9 cellular contexts compared by ENCODE assay signal in genomic region chr15:28096411-28096719, GRCh38. TPM values are rescaled to one million over a fixed set of nuclear protein-coding genes. Genes with fewer than 3 reads are reported as not detected.
A peak's percentile ranks its signal among the peaks of the same experiment; 100 is the strongest.
DNase-seq lines count a peak whose midpoint lies in the region; ATAC-seq and TF ChIP-seq lines count a peak whose summit lies in the region.
"Had no signal": no experiment of that assay in that cellular context is flagged by ENCODE, and none has a peak within 500 bp of the region (broad histone marks: within the 10 kb centered on the region; RNA-seq: fewer than 3 reads in every experiment).

No MANE protein-coding gene starts in this region.

- peak overlapping the region; percentile 89 for H3K4me3 Mint-ChIP-seq in endothelial cell (ENCODE audit: unreplicated experiment)

- H3K14ac ChIP-seq in trophoblast cell (ENCODE audit: low read length): no peak overlapping the region

- H3K23ac ChIP-seq in trophoblast cell (ENCODE audit: low read length): no peak overlapping the region

- peaks cover 20 to 25% of the 10 kb centered on the region in 2 experiments for H3K4me1 ChIP-seq in trophoblast cell (ENCODE audit: control insufficient read depth in 1 of 2, insufficient read depth in 2 of 2, low read length in 2 of 2)

- no peak overlapping the region for H2BK120ac ChIP-seq in trophoblast cell (ENCODE audit: insufficient read depth, low read length, poor library complexity)

- ATAC-seq in GM18505 (IDR thresholded peaks at IDR 0.05; ENCODE audit: unreplicated experiment) (peak; percentile 1), HG03521 (IDR thresholded peaks at IDR 0.05; ENCODE audit: unreplicated experiment) (peak; percentile 3), HG03025 (IDR thresholded peaks at IDR 0.05; ENCODE audit: low FRiP score, unreplicated experiment) (no peak), HG03159 (IDR thresholded peaks at IDR 0.05; ENCODE audit: unreplicated experiment) (no peak)

- no peaks in the 10 kb centered on the region for H3K36me3 ChIP-seq in trophoblast cell (ENCODE audit: control insufficient read depth in 1 of 2, insufficient read depth in 2 of 2, low read length in 2 of 2)

- no peak overlapping the region for H4K8ac ChIP-seq in trophoblast cell (ENCODE audit: low read depth, low read length)

- no peak overlapping the region for H4K12ac ChIP-seq in trophoblast cell (ENCODE audit: low read depth, low read length)

- H3K4me2 ChIP-seq in trophoblast cell (ENCODE audit: low read length): peak overlapping the region; percentile 71

- H3K4me1 Mint-ChIP-seq in endothelial cell (ENCODE audit: unreplicated experiment): peaks cover 18% of the 10 kb centered on the region

- H3K79me1 ChIP-seq in trophoblast cell (ENCODE audit: low read length): no peaks in the 10 kb centered on the region

- no peak for TF ChIP-seq POLR2A in GM18505 (IDR thresholded peaks at IDR 0.05; ENCODE audit: borderline replicate concordance, extremely low read depth, insufficient read depth, insufficient read length)

- H2AFZ ChIP-seq in trophoblast cell (ENCODE audit: insufficient read depth, low read length, poor library complexity): peak overlapping the region; percentile 17

- H2AK5ac ChIP-seq in trophoblast cell (ENCODE audit: low read length): no peak overlapping the region

- no peak overlapping the region for H3K27ac Mint-ChIP-seq in endothelial cell (ENCODE audit: unreplicated experiment)

- no peak overlapping the region for H3K4ac ChIP-seq in trophoblast cell (ENCODE audit: low read depth, low read length)

- H3K27ac ChIP-seq in trophoblast cell (ENCODE audit: low read depth, low read length): no peak overlapping the region

- H3K27me3 Mint-ChIP-seq in endothelial cell (ENCODE audit: unreplicated experiment): peaks cover 48% of the 10 kb centered on the region

- DNase-seq in endothelial cell (ENCODE audit: low spot score): no peak
- no peak for DNase-seq in trophoblast cell
- DNase-seq in T1000 (lab: John Stamatoyannopoulos, UW): no peak
- DNase-seq in stimulated activated CD4-positive, alpha-beta T cell treated with anti-CD3 and anti-CD28 coated beads, Interleukin-12 subunit alpha, Interleukin-12 subunit beta, amount 100 ng/mL, for 4 hours: no peak

- H3K9me3 Mint-ChIP-seq in endothelial cell (ENCODE audit: unreplicated experiment): no peaks in the 10 kb centered on the region

- H3K79me2 ChIP-seq in trophoblast cell (ENCODE audit: control insufficient read depth, insufficient read depth, low read length, poor library complexity): no peaks in the 10 kb centered on the region

- H2BK5ac ChIP-seq in trophoblast cell (ENCODE audit: low read depth, low read length, poor library complexity): no peak overlapping the region

- H3K9me3 ChIP-seq in trophoblast cell (ENCODE audit: insufficient read depth, low read depth, low read length): peaks cover 17% of the 10 kb centered on the region

- WGBS in trophoblast cell (ENCODE audit: extremely low coverage, insufficient coverage, insufficient read length): no CpG with 5 or more reads among the region's 15 CpGs

- H3K9ac ChIP-seq in trophoblast cell (ENCODE audit: low read length): no peak overlapping the region

- no peak for TF ChIP-seq CTCF in endothelial cell (IDR thresholded peaks at IDR 0.05; ENCODE audit: unreplicated experiment)

- H3K27me3 ChIP-seq in trophoblast cell (ENCODE audit: insufficient read depth, low read length): peaks cover 65% of the 10 kb centered on the region

- no peak overlapping the region for H4K91ac ChIP-seq in trophoblast cell (ENCODE audit: low read depth, low read length)

- no peak overlapping the region for H2BK12ac ChIP-seq in trophoblast cell (ENCODE audit: low read length)

- H3K4me3 ChIP-seq in trophoblast cell (ENCODE audit: low read depth, low read length): peak overlapping the region; percentile 27

- H3K36me3 Mint-ChIP-seq in endothelial cell (ENCODE audit: low read depth, unreplicated experiment): peaks cover 21% of the 10 kb centered on the region

- H3K18ac ChIP-seq in trophoblast cell (ENCODE audit: low read length): no peak overlapping the region

RNA-seq across cellular contexts. Expression of gene OCA2, which starts 2.8 kb away (rescaled TPM):
- not detected for total RNA-seq in endothelial cell (ENCODE audit: unreplicated experiment)
- polyA plus RNA-seq in trophoblast cell (2013): 0.05 and 0.08 TPM in 2 replicates
- total RNA-seq: HT1080 had no signal

Comparison
In these comparisons a context has a peak if more than half of its experiments do, and no peak if none do; other contexts are left out.
1. ATAC-seq: peak in GM18505 (single experiment) and HG03521 (single experiment); none in HG03025 (single experiment) and HG03159 (single experiment).